ENCODE assay signal across 19 cellular contexts in genomic region chr19:33496496-33496895, GRCh38.
"Had no signal": no experiment of that assay in that cellular context is flagged by ENCODE, and none has a peak within 500 bp of the region (broad histone marks: within the 10 kb centered on the region; RNA-seq: fewer than 3 reads in every experiment).

No MANE protein-coding gene starts in this region.

- H3K36me3 ChIP-seq: cardiac muscle cell had no signal

- H3K36me3 Mint-ChIP-seq: activated CD8-positive, alpha-beta memory T cell treated with anti-CD3 and anti-CD28 coated beads, Interleukin-2, amount 10 ng/mL, durations not matched to agents 7 days and 5 days; natural killer cell had no signal

- H2AFZ ChIP-seq: parathyroid adenoma had no signal

- ATAC-seq: activated CD4-positive, CD25-positive, alpha-beta regulatory T cell treated with anti-CD3 and anti-CD28 coated beads, Interleukin-2, amount 50 U/mL, for 24 hours; activated CD8-positive, alpha-beta memory T cell treated with anti-CD3 and anti-CD28 coated beads, Interleukin-2, amount 10 ng/mL, durations not matched to agents 7 days and 5 days; activated CD8-positive, alpha-beta T cell treated with anti-CD3 and anti-CD28 coated beads for 36 hours; activated naive CD8-positive, alpha-beta T cell treated with anti-CD3 and anti-CD28 coated beads, Interleukin-2, amount 50 U/mL, for 24 hours; body of pancreas; heart right ventricle; natural killer cell; upper lobe of right lung had no signal

- H3K9me3 ChIP-seq: body of pancreas, heart right ventricle, thyroid gland, upper lobe of right lung had no signal

- H3K79me2 ChIP-seq: parathyroid adenoma had no signal

- H3K4me1 Mint-ChIP-seq: activated CD4-positive, alpha-beta T cell treated with anti-CD3 and anti-CD28 coated beads, Interleukin-2, amount 10 ng/mL, durations not matched to agents 7 days and 5 days; activated CD8-positive, alpha-beta memory T cell treated with anti-CD3 and anti-CD28 coated beads, Interleukin-2, amount 10 ng/mL, durations not matched to agents 7 days and 5 days; activated naive CD8-positive, alpha-beta T cell treated with anti-CD3 and anti-CD28 coated beads, Interleukin-2, amount 50 U/mL, for 24 hours had no signal

- H3K9me3 Mint-ChIP-seq: activated CD4-positive, alpha-beta T cell treated with anti-CD3 and anti-CD28 coated beads, Interleukin-2, amount 10 ng/mL, durations not matched to agents 7 days and 5 days; activated CD8-positive, alpha-beta T cell treated with anti-CD3 and anti-CD28 coated beads for 36 hours; activated naive CD8-positive, alpha-beta T cell treated with anti-CD3 and anti-CD28 coated beads, Interleukin-2, amount 50 U/mL, for 24 hours; activated T-helper 1 cell treated with anti-CD3 and anti-CD28 coated beads, Interleukin-12 subunit alpha, Interleukin-12 subunit beta, Interleukin-2, Interleukin-4 antibody, amounts not matched to agents 30 ng/mL and 10 ng/mL and 1 ng/mL, durations not matched to agents 14 hours and 24 hours and 36 hours; mesothelial cell of epicardium; natural killer cell; stimulated activated naive CD8-positive, alpha-beta T cell treated with anti-CD3 and anti-CD28 coated beads, Interleukin-15, Interleukin-2, amounts not matched to agents 100 ng/mL and 50 ng/mL, for 24 hours had no signal

- H3K27me3 ChIP-seq: body of pancreas, cardiac muscle cell, heart right ventricle, thyroid gland, upper lobe of right lung had no signal

- H3K4me3 Mint-ChIP-seq: activated CD4-positive, alpha-beta T cell treated with anti-CD3 and anti-CD28 coated beads, Interleukin-2, amount 10 ng/mL, durations not matched to agents 7 days and 5 days; activated CD8-positive, alpha-beta memory T cell treated with anti-CD3 and anti-CD28 coated beads, Interleukin-2, amount 10 ng/mL, durations not matched to agents 7 days and 5 days; activated CD8-positive, alpha-beta T cell treated with anti-CD3 and anti-CD28 coated beads for 36 hours; activated naive CD8-positive, alpha-beta T cell treated with anti-CD3 and anti-CD28 coated beads, Interleukin-2, amount 50 U/mL, for 24 hours; activated T-helper 1 cell treated with anti-CD3 and anti-CD28 coated beads, Interleukin-12 subunit alpha, Interleukin-12 subunit beta, Interleukin-2, Interleukin-4 antibody, amounts not matched to agents 30 ng/mL and 10 ng/mL and 1 ng/mL, durations not matched to agents 14 hours and 24 hours and 36 hours; mesothelial cell of epicardium; natural killer cell; stimulated activated naive CD8-positive, alpha-beta T cell treated with anti-CD3 and anti-CD28 coated beads, Interleukin-15, Interleukin-2, amounts not matched to agents 100 ng/mL and 50 ng/mL, for 24 hours had no signal

- H3K27me3 Mint-ChIP-seq: activated CD4-positive, alpha-beta T cell treated with anti-CD3 and anti-CD28 coated beads, Interleukin-2, amount 10 ng/mL, durations not matched to agents 7 days and 5 days; activated CD8-positive, alpha-beta memory T cell treated with anti-CD3 and anti-CD28 coated beads, Interleukin-2, amount 10 ng/mL, durations not matched to agents 7 days and 5 days; activated CD8-positive, alpha-beta T cell treated with anti-CD3 and anti-CD28 coated beads for 36 hours; activated naive CD8-positive, alpha-beta T cell treated with anti-CD3 and anti-CD28 coated beads, Interleukin-2, amount 50 U/mL, for 24 hours; stimulated activated naive CD8-positive, alpha-beta T cell treated with anti-CD3 and anti-CD28 coated beads, Interleukin-15, Interleukin-2, amounts not matched to agents 100 ng/mL and 50 ng/mL, for 24 hours had no signal

- H3K4me3 ChIP-seq: body of pancreas, cardiac muscle cell, heart right ventricle, thyroid gland, upper lobe of right lung had no signal

- H3K4me1 ChIP-seq: body of pancreas, heart right ventricle, parathyroid adenoma, thyroid gland, upper lobe of right lung had no signal

- H3K27ac Mint-ChIP-seq: activated CD4-positive, alpha-beta T cell treated with anti-CD3 and anti-CD28 coated beads, Interleukin-2, amount 10 ng/mL, durations not matched to agents 7 days and 5 days; activated CD8-positive, alpha-beta memory T cell treated with anti-CD3 and anti-CD28 coated beads, Interleukin-2, amount 10 ng/mL, durations not matched to agents 7 days and 5 days; activated CD8-positive, alpha-beta T cell treated with anti-CD3 and anti-CD28 coated beads for 36 hours; activated naive CD8-positive, alpha-beta T cell treated with anti-CD3 and anti-CD28 coated beads, Interleukin-2, amount 50 U/mL, for 24 hours; activated T-helper 1 cell treated with anti-CD3 and anti-CD28 coated beads, Interleukin-12 subunit alpha, Interleukin-12 subunit beta, Interleukin-2, Interleukin-4 antibody, amounts not matched to agents 30 ng/mL and 10 ng/mL and 1 ng/mL, durations not matched to agents 14 hours and 24 hours and 36 hours; natural killer cell; stimulated activated naive CD8-positive, alpha-beta T cell treated with anti-CD3 and anti-CD28 coated beads, Interleukin-15, Interleukin-2, amounts not matched to agents 100 ng/mL and 50 ng/mL, for 24 hours had no signal

- DNase-seq: activated CD4-positive, alpha-beta T cell treated with anti-CD3 and anti-CD28 coated beads, Interleukin-2, amount 10 ng/mL, durations not matched to agents 7 days and 5 days; activated CD8-positive, alpha-beta memory T cell treated with anti-CD3 and anti-CD28 coated beads, Interleukin-2, amount 10 ng/mL, durations not matched to agents 7 days and 5 days; activated CD8-positive, alpha-beta T cell treated with anti-CD3 and anti-CD28 coated beads for 36 hours; activated gamma-delta T cell; activated naive CD4-positive, alpha-beta T cell treated with anti-CD3 and anti-CD28 coated beads, Interleukin-2, amount 50 U/mL, for 16 hours; activated naive CD8-positive, alpha-beta T cell treated with anti-CD3 and anti-CD28 coated beads, Interleukin-2, amount 50 U/mL, for 24 hours; body of pancreas; heart right ventricle; islet precursor cell; natural killer cell; substantia nigra; thyroid gland; upper lobe of right lung had no signal

- H3K9ac ChIP-seq: parathyroid adenoma had no signal

- H3K27ac ChIP-seq: body of pancreas, cardiac muscle cell, heart right ventricle, parathyroid adenoma, thyroid gland, upper lobe of right lung had no signal
